Comparison of ENCODE assay signal across 1 cellular context in the genomic region with DNA sequence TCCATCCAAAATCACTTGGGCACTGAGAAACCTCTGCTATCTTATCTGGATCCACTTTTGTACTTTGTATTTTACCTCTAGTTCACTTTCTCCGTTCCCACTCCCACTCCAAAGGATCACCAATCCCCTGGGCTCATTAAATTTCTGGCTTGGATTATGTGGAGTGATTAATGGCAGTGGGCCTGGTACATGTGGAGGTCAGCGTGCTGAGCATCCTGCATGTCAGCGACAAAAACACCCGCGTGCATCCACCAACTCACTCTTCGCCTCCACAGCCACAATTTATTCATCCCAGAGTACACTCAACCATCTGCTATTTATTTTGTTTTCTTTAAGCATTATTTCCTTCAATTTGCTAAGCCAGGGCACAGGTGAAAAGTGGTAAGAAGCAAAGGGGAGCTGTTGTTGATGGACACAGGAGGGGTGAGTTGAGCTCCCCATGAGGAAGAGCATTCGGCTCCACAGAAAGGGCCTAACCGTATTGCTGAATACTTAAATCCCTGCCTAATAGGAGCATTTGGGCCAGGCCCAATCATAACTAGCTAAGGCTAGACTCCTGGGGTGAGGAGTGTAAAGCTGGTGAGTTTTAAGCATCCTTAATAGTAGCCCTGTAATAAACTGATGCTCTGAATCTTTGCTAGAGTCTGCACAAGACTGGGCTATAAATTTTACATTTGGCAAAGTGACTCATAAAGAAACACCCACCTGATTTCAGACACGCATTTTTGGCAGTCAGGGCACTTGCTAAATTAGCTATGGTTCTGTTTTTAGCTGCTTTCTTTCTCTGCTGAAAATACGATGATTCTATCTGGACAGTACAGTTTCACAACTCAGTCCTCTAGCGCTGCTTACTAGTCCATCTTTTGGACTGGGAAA.
TF ChIP-seq lines count a peak whose summit lies in the region.

No MANE protein-coding gene starts in this region.

TF ChIP-seq in HEK293, 187 proteins besides CTCF, POLR2A, EP300 and RAD21 (continued from another document and continues in another):
- TF ChIP-seq ZNF26 (tag by site-specific recombination; IDR thresholded peaks at IDR 0.05) = no peak
- TF ChIP-seq OSR2 (tag by site-specific recombination; IDR thresholded peaks at IDR 0.05) = peak; percentile 91
- TF ChIP-seq, protein P1, sequence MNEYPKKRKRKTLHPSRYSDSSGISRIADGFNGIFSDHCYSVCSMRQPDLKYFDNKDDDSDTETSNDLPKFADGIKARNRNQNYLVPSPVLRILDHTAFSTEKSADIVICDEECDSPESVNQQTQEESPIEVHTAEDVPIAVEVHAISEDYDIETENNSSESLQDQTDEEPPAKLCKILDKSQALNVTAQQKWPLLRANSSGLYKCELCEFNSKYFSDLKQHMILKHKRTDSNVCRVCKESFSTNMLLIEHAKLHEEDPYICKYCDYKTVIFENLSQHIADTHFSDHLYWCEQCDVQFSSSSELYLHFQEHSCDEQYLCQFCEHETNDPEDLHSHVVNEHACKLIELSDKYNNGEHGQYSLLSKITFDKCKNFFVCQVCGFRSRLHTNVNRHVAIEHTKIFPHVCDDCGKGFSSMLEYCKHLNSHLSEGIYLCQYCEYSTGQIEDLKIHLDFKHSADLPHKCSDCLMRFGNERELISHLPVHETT (tag by site-specific recombination; IDR thresholded peaks at IDR 0.05) = no peak
- TF ChIP-seq REPIN1 (tag by site-specific recombination; IDR thresholded peaks at IDR 0.05; ENCODE audit: low read depth) = no peak
- no peak for TF ChIP-seq ZNF558 (tag by site-specific recombination; IDR thresholded peaks at IDR 0.05)
- no peak for TF ChIP-seq ZNF211 (tag by site-specific recombination; IDR thresholded peaks at IDR 0.05; ENCODE audit: low read depth)
- TF ChIP-seq TRIM28 (IDR thresholded peaks at IDR 0.05; ENCODE audit: borderline replicate concordance, low read length) = no peak; the same call in 1 of the 2 replicates
- no peak for TF ChIP-seq ZNF133 (tag by site-specific recombination; IDR thresholded peaks at IDR 0.05)
- no peak for TF ChIP-seq ZNF350 (tag by site-specific recombination; IDR thresholded peaks at IDR 0.05)
- no peak for TF ChIP-seq ZNF580 (tag by site-specific recombination; IDR thresholded peaks at IDR 0.05)
- TF ChIP-seq ZNF621 (tag by site-specific recombination; IDR thresholded peaks at IDR 0.05) = no peak
- TF ChIP-seq ZNF266 (tag by site-specific recombination; IDR thresholded peaks at IDR 0.05; ENCODE audit: low read depth) = no peak
- TF ChIP-seq, protein P2, sequence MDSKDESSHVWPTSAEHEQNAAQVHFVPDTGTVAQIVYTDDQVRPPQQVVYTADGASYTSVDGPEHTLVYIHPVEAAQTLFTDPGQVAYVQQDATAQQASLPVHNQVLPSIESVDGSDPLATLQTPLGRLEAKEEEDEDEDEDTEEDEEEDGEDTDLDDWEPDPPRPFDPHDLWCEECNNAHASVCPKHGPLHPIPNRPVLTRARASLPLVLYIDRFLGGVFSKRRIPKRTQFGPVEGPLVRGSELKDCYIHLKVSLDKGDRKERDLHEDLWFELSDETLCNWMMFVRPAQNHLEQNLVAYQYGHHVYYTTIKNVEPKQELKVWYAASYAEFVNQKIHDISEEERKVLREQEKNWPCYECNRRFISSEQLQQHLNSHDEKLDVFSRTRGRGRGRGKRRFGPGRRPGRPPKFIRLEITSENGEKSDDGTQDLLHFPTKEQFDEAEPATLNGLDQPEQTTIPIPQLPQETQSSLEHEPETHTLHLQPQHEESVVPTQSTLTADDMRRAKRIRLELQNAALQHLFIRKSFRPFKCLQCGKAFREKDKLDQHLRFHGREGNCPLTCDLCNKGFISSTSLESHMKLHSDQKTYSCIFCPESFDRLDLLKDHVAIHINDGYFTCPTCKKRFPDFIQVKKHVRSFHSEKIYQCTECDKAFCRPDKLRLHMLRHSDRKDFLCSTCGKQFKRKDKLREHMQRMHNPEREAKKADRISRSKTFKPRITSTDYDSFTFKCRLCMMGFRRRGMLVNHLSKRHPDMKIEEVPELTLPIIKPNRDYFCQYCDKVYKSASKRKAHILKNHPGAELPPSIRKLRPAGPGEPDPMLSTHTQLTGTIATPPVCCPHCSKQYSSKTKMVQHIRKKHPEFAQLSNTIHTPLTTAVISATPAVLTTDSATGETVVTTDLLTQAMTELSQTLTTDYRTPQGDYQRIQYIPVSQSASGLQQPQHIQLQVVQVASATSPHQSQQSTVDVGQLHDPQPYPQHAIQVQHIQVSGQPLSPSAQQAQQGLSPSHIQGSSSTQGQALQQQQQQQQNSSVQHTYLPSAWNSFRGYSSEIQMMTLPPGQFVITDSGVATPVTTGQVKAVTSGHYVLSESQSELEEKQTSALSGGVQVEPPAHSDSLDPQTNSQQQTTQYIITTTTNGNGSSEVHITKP (tag by site-specific recombination; IDR thresholded peaks at IDR 0.05) = peak; percentile 54
- no peak for TF ChIP-seq ZSCAN30 (tag by site-specific recombination; IDR thresholded peaks at IDR 0.05)
- no peak for TF ChIP-seq ZNF16 (tag by site-specific recombination; IDR thresholded peaks at IDR 0.05; ENCODE audit: low read depth)
- TF ChIP-seq ZNF76 (tag by site-specific recombination; IDR thresholded peaks at IDR 0.05; ENCODE audit: borderline replicate concordance, low read depth) = no peak; the same call in 1 of the 2 replicates
- TF ChIP-seq, protein P3, sequence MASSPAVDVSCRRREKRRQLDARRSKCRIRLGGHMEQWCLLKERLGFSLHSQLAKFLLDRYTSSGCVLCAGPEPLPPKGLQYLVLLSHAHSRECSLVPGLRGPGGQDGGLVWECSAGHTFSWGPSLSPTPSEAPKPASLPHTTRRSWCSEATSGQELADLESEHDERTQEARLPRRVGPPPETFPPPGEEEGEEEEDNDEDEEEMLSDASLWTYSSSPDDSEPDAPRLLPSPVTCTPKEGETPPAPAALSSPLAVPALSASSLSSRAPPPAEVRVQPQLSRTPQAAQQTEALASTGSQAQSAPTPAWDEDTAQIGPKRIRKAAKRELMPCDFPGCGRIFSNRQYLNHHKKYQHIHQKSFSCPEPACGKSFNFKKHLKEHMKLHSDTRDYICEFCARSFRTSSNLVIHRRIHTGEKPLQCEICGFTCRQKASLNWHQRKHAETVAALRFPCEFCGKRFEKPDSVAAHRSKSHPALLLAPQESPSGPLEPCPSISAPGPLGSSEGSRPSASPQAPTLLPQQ (tag by site-specific recombination; IDR thresholded peaks at IDR 0.05) = 0 out of 2 replicates have a peak, but pooled peaks have one; percentile 15
- no peak for TF ChIP-seq ZBTB48 (tag by site-specific recombination; IDR thresholded peaks at IDR 0.05)
- TF ChIP-seq REST (tag by site-specific recombination; IDR thresholded peaks at IDR 0.05) = no peak
- TF ChIP-seq, protein P4, sequence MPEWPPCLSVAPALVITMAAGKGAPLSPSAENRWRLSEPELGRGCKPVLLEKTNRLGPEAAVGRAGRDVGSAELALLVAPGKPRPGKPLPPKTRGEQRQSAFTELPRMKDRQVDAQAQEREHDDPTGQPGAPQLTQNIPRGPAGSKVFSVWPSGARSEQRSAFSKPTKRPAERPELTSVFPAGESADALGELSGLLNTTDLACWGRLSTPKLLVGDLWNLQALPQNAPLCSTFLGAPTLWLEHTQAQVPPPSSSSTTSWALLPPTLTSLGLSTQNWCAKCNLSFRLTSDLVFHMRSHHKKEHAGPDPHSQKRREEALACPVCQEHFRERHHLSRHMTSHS (tag by site-specific recombination; IDR thresholded peaks at IDR 0.05) = no peak
- no peak for TF ChIP-seq ZNF677 (tag by site-specific recombination; IDR thresholded peaks at IDR 0.05)
- TF ChIP-seq ZNF146 (tag by site-specific recombination; IDR thresholded peaks at IDR 0.05) = no peak
- no peak for TF ChIP-seq YY2 (tag by site-specific recombination; IDR thresholded peaks at IDR 0.05)
- TF ChIP-seq ZNF837 (tag by site-specific recombination; IDR thresholded peaks at IDR 0.05) = no peak
- TF ChIP-seq, protein P5, sequence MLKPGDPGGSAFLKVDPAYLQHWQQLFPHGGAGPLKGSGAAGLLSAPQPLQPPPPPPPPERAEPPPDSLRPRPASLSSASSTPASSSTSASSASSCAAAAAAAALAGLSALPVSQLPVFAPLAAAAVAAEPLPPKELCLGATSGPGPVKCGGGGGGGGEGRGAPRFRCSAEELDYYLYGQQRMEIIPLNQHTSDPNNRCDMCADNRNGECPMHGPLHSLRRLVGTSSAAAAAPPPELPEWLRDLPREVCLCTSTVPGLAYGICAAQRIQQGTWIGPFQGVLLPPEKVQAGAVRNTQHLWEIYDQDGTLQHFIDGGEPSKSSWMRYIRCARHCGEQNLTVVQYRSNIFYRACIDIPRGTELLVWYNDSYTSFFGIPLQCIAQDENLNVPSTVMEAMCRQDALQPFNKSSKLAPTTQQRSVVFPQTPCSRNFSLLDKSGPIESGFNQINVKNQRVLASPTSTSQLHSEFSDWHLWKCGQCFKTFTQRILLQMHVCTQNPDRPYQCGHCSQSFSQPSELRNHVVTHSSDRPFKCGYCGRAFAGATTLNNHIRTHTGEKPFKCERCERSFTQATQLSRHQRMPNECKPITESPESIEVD (tag by site-specific recombination; IDR thresholded peaks at IDR 0.05) = peak; percentile 95
- no peak for TF ChIP-seq ZNF311 (tag by site-specific recombination; IDR thresholded peaks at IDR 0.05; ENCODE audit: borderline replicate concordance)
- peak; percentile 30; the same call in 1 of the 2 replicates for TF ChIP-seq GLIS1 (tag by site-specific recombination; IDR thresholded peaks at IDR 0.05)
- no peak for TF ChIP-seq TSHZ1 (tag by site-specific recombination; IDR thresholded peaks at IDR 0.05; ENCODE audit: borderline replicate concordance)
- no peak for TF ChIP-seq ZNF473 (tag by site-specific recombination; IDR thresholded peaks at IDR 0.05)
- no peak for TF ChIP-seq ZNF169 (tag by site-specific recombination; IDR thresholded peaks at IDR 0.05)
- TF ChIP-seq EGR2 (tag by site-specific recombination; IDR thresholded peaks at IDR 0.05; ENCODE audit: low read depth) = peak; percentile 86
- TF ChIP-seq SP3 (tag by site-specific recombination; IDR thresholded peaks at IDR 0.05) = no peak
- TF ChIP-seq, protein P6, sequence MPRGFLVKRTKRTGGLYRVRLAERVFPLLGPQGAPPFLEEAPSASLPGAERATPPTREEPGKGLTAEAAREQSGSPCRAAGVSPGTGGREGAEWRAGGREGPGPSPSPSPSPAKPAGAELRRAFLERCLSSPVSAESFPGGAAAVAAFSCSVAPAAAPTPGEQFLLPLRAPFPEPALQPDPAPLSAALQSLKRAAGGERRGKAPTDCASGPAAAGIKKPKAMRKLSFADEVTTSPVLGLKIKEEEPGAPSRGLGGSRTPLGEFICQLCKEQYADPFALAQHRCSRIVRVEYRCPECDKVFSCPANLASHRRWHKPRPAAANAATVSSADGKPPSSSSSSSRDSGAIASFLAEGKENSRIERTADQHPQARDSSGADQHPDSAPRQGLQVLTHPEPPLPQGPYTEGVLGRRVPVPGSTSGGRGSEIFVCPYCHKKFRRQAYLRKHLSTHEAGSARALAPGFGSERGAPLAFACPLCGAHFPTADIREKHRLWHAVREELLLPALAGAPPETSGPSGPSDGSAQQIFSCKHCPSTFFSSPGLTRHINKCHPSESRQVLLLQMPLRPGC (tag by site-specific recombination; IDR thresholded peaks at IDR 0.05) = no peak
